28 cellular contexts compared by ENCODE assay signal in genomic region chr5:95164869-95165268, GRCh38.
"Had no signal": no experiment of that assay in that cellular context is flagged by ENCODE, and none has a peak within 500 bp of the region (broad histone marks: within the 10 kb centered on the region; RNA-seq: fewer than 3 reads in every experiment).

No MANE protein-coding gene starts in this region.

- H3K9me3 Mint-ChIP-seq: T-helper 1 cell treated with Interleukin-12 subunit alpha and Interleukin-12 subunit beta and Interleukin-4 antibody, amounts not matched to agents 30 μg/mL and 1 μg/mL, for 36 hours had no signal

- DNase-seq: Karpas-422, KG1, MM.1S, MV-4-11, NCI-H1048, NCI-H1105, NCI-H1417, NCI-H1436 treated with DMSO at 0.1 percent for 48 hours, NCI-H1694, NCI-H187 treated with DMSO at 0.1 percent for 48 hours, NCI-H2029 treated with DMSO at 0.1 percent for 48 hours, NCI-H2171 treated with DMSO at 0.1 percent for 48 hours, NCI-H345, NCI-H446 treated with DMSO at 0.1 percent for 48 hours, NCI-H524, NCI-H526 treated with DMSO at 0.1 percent for 48 hours, NCI-H774, Right ventricle myocardium superior, RPMI8226, SIG-M5, SK-N-SH, SW 1271, T-cell had no signal

- H3K27me3 Mint-ChIP-seq: IgD-negative memory B cell, T-cell had no signal

- H3K27ac ChIP-seq: HL-60 had no signal

- H3K36me3 Mint-ChIP-seq: IgD-negative memory B cell, T-cell had no signal

- H3K27ac Mint-ChIP-seq: IgD-negative memory B cell; T-cell; T-helper 1 cell treated with Interleukin-12 subunit alpha and Interleukin-12 subunit beta and Interleukin-4 antibody, amounts not matched to agents 30 μg/mL and 1 μg/mL, for 36 hours had no signal

- ATAC-seq: T-cell had no signal

- H3K4me3 Mint-ChIP-seq: IgD-negative memory B cell; T-cell; T-helper 1 cell treated with Interleukin-12 subunit alpha and Interleukin-12 subunit beta and Interleukin-4 antibody, amounts not matched to agents 30 μg/mL and 1 μg/mL, for 36 hours had no signal

- FAIRE-seq: HTR-8/SVneo, RCC 7860 had no signal
